Comparison of ENCODE assay signal across 9 cellular contexts in genomic region chr10:94403034-94403822, GRCh38. TPM values are rescaled to one million over a fixed set of nuclear protein-coding genes. Genes with fewer than 3 reads are reported as not detected.
DNase-seq lines count a peak whose midpoint lies in the region; ATAC-seq, FAIRE-seq and TF ChIP-seq lines count a peak whose summit lies in the region.
"Had no signal": no experiment of that assay in that cellular context is flagged by ENCODE, and none has a peak within 500 bp of the region (broad histone marks: within the 10 kb centered on the region; RNA-seq: fewer than 3 reads in every experiment).

No MANE protein-coding gene starts in this region.

- no peaks in the 10 kb centered on the region for H3K9me3 ChIP-seq in GM23248 (ENCODE audit: low read depth)
- no peaks in the 10 kb centered on the region for H3K9me3 ChIP-seq in kidney (ENCODE audit: control insufficient read depth in 1 of 2, low read length in 2 of 2)
- no peaks in the 10 kb centered on the region for H3K9me3 ChIP-seq in small intestine (ENCODE audit: control insufficient read depth, low read depth)

- in situ Hi-C loops in GM23248 (cut with MboI) = no loop called here

- peak; percentile 54 for ATAC-seq in SK-N-SH treated with all-trans-retinoic acid at 6 μM for 48 hours

- H3K4me1 ChIP-seq in GM23248 (ENCODE audit: insufficient read depth) (peaks cover 14% of the 10 kb centered on the region), kidney (ENCODE audit: control insufficient read depth in 1 of 2, insufficient read depth in 1 of 2, low read depth in 1 of 2, low read length in 2 of 2) (peaks cover 0 to 2% of the 10 kb centered on the region in 2 donors), small intestine (ENCODE audit: control insufficient read depth in 2 of 2, insufficient read depth in 1 of 2, low read depth in 1 of 2, low read length in 1 of 2) (peaks cover 0 to 4% of the 10 kb centered on the region in 2 donors)

- H3K27me3 ChIP-seq in GM23248 (replicated peaks; ENCODE audit: insufficient read depth) (no peaks in the 10 kb centered on the region), small intestine (ENCODE audit: control insufficient read depth in 2 of 2, insufficient read depth in 2 of 2, low read length in 2 of 2) (no peaks in the 10 kb centered on the region)

- TF ChIP-seq EP300 in Ishikawa (IDR thresholded peaks at IDR 0.05; ENCODE audit: borderline replicate concordance) = no peak

- peak overlapping the region; percentile 99 for H2AFZ ChIP-seq in GM23248

- H3K9ac ChIP-seq in GM23248 (peak overlapping the region; percentile 85), kidney (ENCODE audit: low read length in 2 of 2) (peak overlapping the region; percentile 51 to 71)

- no peaks in the 10 kb centered on the region for H3K9me2 ChIP-seq in GM23248 (ENCODE audit: insufficient read depth)

- FAIRE-seq in kidney (lab: Jason Lieb, UNC) = no peak
- FAIRE-seq in small intestine (lab: Jason Lieb, UNC) = no peak
- FAIRE-seq: A204.1 had no signal

- H4K20me1 ChIP-seq in GM23248 (ENCODE audit: insufficient read depth) = peaks cover 7% of the 10 kb centered on the region; the same call in 1 of the 2 replicates

- H3K27ac ChIP-seq in GM23248 (peak overlapping the region; percentile 83), kidney (ENCODE audit: low read depth in 2 of 2, low read length in 2 of 2) (peak overlapping the region; percentile 88 to 89), small intestine (ENCODE audit: low read depth in 1 of 2, low read length in 1 of 2) (peak overlapping the region; percentile 92 to 97)

- peak overlapping the region; percentile 92 for H3K4me2 ChIP-seq in GM23248 (ENCODE audit: unreplicated experiment)

- no peak for TF ChIP-seq CTCF in kidney (IDR thresholded peaks at IDR 0.05; ENCODE audit: borderline replicate concordance, extremely low read depth, insufficient read depth)

- peaks cover 16% of the 10 kb centered on the region; the same call in 1 of the 2 replicates for H3F3A ChIP-seq in GM23248 (ENCODE audit: insufficient read depth)

- peak; percentile 7; the same call in 1 of the 2 replicates for TF ChIP-seq RAD21 in Ishikawa (IDR thresholded peaks at IDR 0.05; ENCODE audit: low read depth)

- DNase-seq in DMS153 (lab: John Stamatoyannopoulos, UW) (peak; percentile 55), DMS153 treated with DMSO at 0.1 percent for 48 hours (lab: John Stamatoyannopoulos, UW; ENCODE audit: unreplicated experiment) (no peak), GM23248 (peak; percentile 86), cerebellum (ENCODE audit: low spot score) (peak; percentile 39), kidney (peak; percentile 88), small intestine (peak; percentile 84)

- intact Hi-C loops in kidney (cut with DNase I) = no loop called here

- H3K36me3 ChIP-seq in GM23248 (ENCODE audit: low read depth) (no peaks in the 10 kb centered on the region), kidney (ENCODE audit: control insufficient read depth in 1 of 2, insufficient read depth in 2 of 2, low read length in 2 of 2) (no peaks in the 10 kb centered on the region), small intestine (ENCODE audit: control insufficient read depth in 2 of 2, insufficient read depth in 2 of 2, low read length in 2 of 2) (no peaks in the 10 kb centered on the region)

- H3K4me3 ChIP-seq in GM23248 (peak overlapping the region; percentile 97), kidney (ENCODE audit: low read length in 2 of 2) (peak overlapping the region; percentile 72 to 88), small intestine (ENCODE audit: low read depth in 1 of 2, low read length in 2 of 2) (peak overlapping the region; percentile 79 to 88)

- H3K79me2 ChIP-seq in GM23248 (ENCODE audit: insufficient read depth) = peaks cover 51% of the 10 kb centered on the region

- WGBS in GM23248 (ENCODE audit: low coverage in 1 of 2, low lambda C conversion rate in 2 of 2, missing lambda C conversion rate in 2 of 2), 2 experiments = 1% methylated on average over 42 to 64 of the region's 95 CpGs
- 0 to 2% (median 1%) methylated on average over 55 to 95 of the region's 95 CpGs for WGBS in small intestine, 3 donors

TF ChIP-seq in Ishikawa, 13 proteins besides CTCF, POLR2A, EP300 and RAD21 (continues in another document):
- TF ChIP-seq CEBPB (IDR thresholded peaks at IDR 0.05) (no peak), YY1 (IDR thresholded peaks at IDR 0.05; ENCODE audit: low read depth) (0 out of 2 replicates have a peak, but pooled peaks have one; percentile 2), TCF12 (IDR thresholded peaks at IDR 0.05; ENCODE audit: low read depth) (0 out of 2 replicates have a peak, but pooled peaks have one; percentile 53), TAF1 (IDR thresholded peaks at IDR 0.05; ENCODE audit: low read depth) (peak; percentile 52; the same call in 1 of the 2 replicates), NFIC (IDR thresholded peaks at IDR 0.05) (no peak), FOXM1 (IDR thresholded peaks at IDR 0.05; ENCODE audit: borderline replicate concordance, low read depth) (peak; percentile 31; the same call in 1 of the 2 replicates), ZBTB7A (IDR thresholded peaks at IDR 0.05; ENCODE audit: low read depth) (peak; percentile 98), CREB1 (IDR thresholded peaks at IDR 0.05; ENCODE audit: low read depth) (0 out of 2 replicates have a peak, but pooled peaks have one; percentile 39), TEAD4 (IDR thresholded peaks at IDR 0.05) (peak; percentile 26; the same call in 1 of the 2 replicates), USF1 (IDR thresholded peaks at IDR 0.05) (peak; percentile 23), MAX (IDR thresholded peaks at IDR 0.05) (no peak; the same call in 1 of the 2 replicates), EGR1 (IDR thresholded peaks at IDR 0.05) (no peak)

TF ChIP-seq in SK-N-SH treated with all-trans-retinoic acid at 6 μM for 48 hours, 23 proteins besides CTCF, POLR2A, EP300 and RAD21:
- TF ChIP-seq ZFP3 (CRISPR knock-in tag; IDR thresholded peaks at IDR 0.05) (peak; percentile 66; the same call in 1 of the 2 replicates), PATZ1 (CRISPR knock-in tag; IDR thresholded peaks at IDR 0.05; ENCODE audit: borderline replicate concordance) (no peak), ESRRG (CRISPR knock-in tag; IDR thresholded peaks at IDR 0.05) (no peak)

RNA-seq across cellular contexts. Expression of gene TBC1D12, which starts 0.9 kb away (rescaled TPM):
- total RNA-seq in GM23248 (2014; rRNA removed; shearing (Covaris generic)) = 11.4 and 12.9 TPM in 2 replicates
- polyA plus RNA-seq in GM23248 (2016; fragmentation: Nextera tagmentation; extraction: Ambion mirVana) (3.8 and 6.5 TPM in 2 replicates), kidney (ENCODE audit: insufficient read depth, low read depth, low replicate concordance) (4.4 TPM), small intestine (10 to 100 TPM in 1 of 3 donors, 1 to 10 TPM in 2; 6.4 to 17.7 (median 8.9) TPM)
- total RNA-seq in cerebellum (54.8 TPM), kidney (13.1 TPM)

RNA-seq across cellular contexts. Expression of gene NOC3L, which starts 40.5 kb away (rescaled TPM):
- total RNA-seq in GM23248 (2014; rRNA removed; shearing (Covaris generic)) = 29.9 and 44.9 TPM in 2 replicates
- polyA plus RNA-seq in GM23248 (2016; fragmentation: Nextera tagmentation; extraction: Ambion mirVana) = 22.3 and 23.4 TPM in 2 replicates
- total RNA-seq in cerebellum = 22.0 TPM
- total RNA-seq in kidney = 17.7 TPM
- 6.0 TPM for polyA plus RNA-seq in kidney (ENCODE audit: insufficient read depth, low read depth, low replicate concordance)
- 1 to 10 TPM; 1.4 to 8.4 (median 2.7) TPM for polyA plus RNA-seq in small intestine
